ENCODE assay signal across 27 cellular contexts in the genomic region with DNA sequence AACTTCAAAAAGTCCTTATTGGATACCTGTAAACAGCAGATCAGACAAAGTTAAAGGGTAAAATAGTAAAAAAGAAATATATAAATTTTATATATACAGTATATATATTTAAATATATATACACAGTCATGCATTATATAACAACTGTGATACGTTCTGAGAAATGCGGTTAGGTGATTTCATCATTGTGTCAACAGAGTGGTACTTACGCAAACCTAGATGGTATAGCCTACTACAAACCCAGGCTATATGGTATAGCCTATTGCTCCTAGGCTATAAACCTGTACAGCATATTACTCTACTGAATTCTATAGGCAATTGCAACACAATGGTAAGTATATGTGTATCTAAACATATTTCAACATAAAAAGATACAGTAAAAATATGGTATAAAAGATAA.
"Had no signal": no experiment of that assay in that cellular context is flagged by ENCODE, and none has a peak within 500 bp of the region (broad histone marks: within the 10 kb centered on the region; RNA-seq: fewer than 3 reads in every experiment).

No MANE protein-coding gene starts in this region.

- DNase-seq: activated CD4-positive, alpha-beta T cell treated with anti-CD3 and anti-CD28 coated beads for 36 hours; activated CD4-positive, CD25-positive, alpha-beta regulatory T cell; activated CD8-positive, alpha-beta memory T cell treated with anti-CD3 and anti-CD28 coated beads, Interleukin-2, amount 10 ng/mL, durations not matched to agents 7 days and 5 days; activated CD8-positive, alpha-beta T cell treated with anti-CD3 and anti-CD28 coated beads, Interleukin-2, amount 10 ng/mL, durations not matched to agents 7 days and 5 days; activated naive CD8-positive, alpha-beta T cell treated with anti-CD3 and anti-CD28 coated beads, Interleukin-2, amount 50 U/mL, for 24 hours; activated T-cell treated with anti-CD3 and anti-CD28 coated beads, Interleukin-2, amount 50 U/mL, for 48 hours; amygdala; esophagus squamous epithelium; left lung; lower lobe of right lung; mesenchymal stem cell; naive thymus-derived CD8-positive, alpha-beta T cell; nucleus accumbens; psoas muscle; stimulated activated CD4-positive, alpha-beta T cell treated with anti-CD3 and anti-CD28 coated beads, Interleukin-1b, Interleukin-23, amount 100 ng/mL, for 48 hours; stimulated activated CD4-positive, alpha-beta T cell treated with anti-CD3 and anti-CD28 coated beads, Interleukin-4, amount 100 ng/mL, for 4 hours; stimulated activated CD8-positive, alpha-beta memory T cell treated with anti-CD3 and anti-CD28 coated beads, Interleukin-4, amount 100 ng/mL, for 48 hours; stimulated activated naive CD8-positive, alpha-beta T cell treated with anti-CD3 and anti-CD28 coated beads, Interleukin-15, amount 100 ng/mL, for 72 hours; substantia nigra; uterus had no signal

- H3K9me3 Mint-ChIP-seq: activated T-helper 2 cell treated with anti-CD3 and anti-CD28 coated beads, Interferon-gamma antibody, Interleukin-2, Interleukin-4, amounts not matched to agents 10 μg/mL and 5 μg/mL and 100 μg/mL, durations not matched to agents 14 hours and 24 hours and 36 hours; dendritic cell treated with granulocyte-macrophage colony-stimulating factor and Interleukin-4, amounts not matched to agents 40 ng/mL and 50 ng/mL, for 4 days; stimulated activated memory B cell treated with anti-CD40 and anti-IgM and Interleukin-4, amounts not matched to agents 10 μg/mL and 1 μg/mL and 100 μg/mL, for 72 hours had no signal

- H3K27me3 Mint-ChIP-seq: activated CD4-positive, alpha-beta T cell treated with anti-CD3 and anti-CD28 coated beads for 36 hours; activated CD8-positive, alpha-beta memory T cell treated with anti-CD3 and anti-CD28 coated beads, Interleukin-2, amount 10 ng/mL, durations not matched to agents 7 days and 5 days; activated naive CD4-positive, alpha-beta T cell treated with anti-CD3 and anti-CD28 coated beads, Interleukin-2, amount 50 U/mL, for 24 hours; activated naive CD8-positive, alpha-beta T cell treated with anti-CD3 and anti-CD28 coated beads, Interleukin-2, amount 50 U/mL, for 24 hours; central memory CD8-positive, alpha-beta T cell; dendritic cell treated with granulocyte-macrophage colony-stimulating factor and Interleukin-4, amounts not matched to agents 40 ng/mL and 50 ng/mL, for 4 days; stimulated activated memory B cell treated with anti-CD40 and anti-IgM and Interleukin-4, amounts not matched to agents 10 μg/mL and 1 μg/mL and 100 μg/mL, for 72 hours; stimulated activated naive CD8-positive, alpha-beta T cell treated with anti-CD3 and anti-CD28 coated beads, Interleukin-15, amount 100 ng/mL, for 72 hours; type B pancreatic cell had no signal

- H3K27ac Mint-ChIP-seq: activated CD4-positive, alpha-beta T cell treated with anti-CD3 and anti-CD28 coated beads for 36 hours; activated CD8-positive, alpha-beta memory T cell treated with anti-CD3 and anti-CD28 coated beads, Interleukin-2, amount 10 ng/mL, durations not matched to agents 7 days and 5 days; activated CD8-positive, alpha-beta T cell treated with anti-CD3 and anti-CD28 coated beads, Interleukin-2, amount 10 ng/mL, durations not matched to agents 7 days and 5 days; activated naive CD4-positive, alpha-beta T cell treated with anti-CD3 and anti-CD28 coated beads, Interleukin-2, amount 50 U/mL, for 24 hours; activated naive CD8-positive, alpha-beta T cell treated with anti-CD3 and anti-CD28 coated beads, Interleukin-2, amount 50 U/mL, for 24 hours; activated T-helper 2 cell treated with anti-CD3 and anti-CD28 coated beads, Interferon-gamma antibody, Interleukin-2, Interleukin-4, amounts not matched to agents 10 μg/mL and 5 μg/mL and 100 μg/mL, durations not matched to agents 14 hours and 24 hours and 36 hours; dendritic cell treated with granulocyte-macrophage colony-stimulating factor and Interleukin-4, amounts not matched to agents 40 ng/mL and 50 ng/mL, for 4 days; naive thymus-derived CD8-positive, alpha-beta T cell; stimulated activated memory B cell treated with anti-CD40 and anti-IgM and Interleukin-4, amounts not matched to agents 10 μg/mL and 1 μg/mL and 100 μg/mL, for 72 hours; stimulated activated naive CD8-positive, alpha-beta T cell treated with anti-CD3 and anti-CD28 coated beads, Interleukin-15, amount 100 ng/mL, for 72 hours; type B pancreatic cell had no signal

- H3K4me1 Mint-ChIP-seq: activated CD4-positive, alpha-beta T cell treated with anti-CD3 and anti-CD28 coated beads for 36 hours; activated CD8-positive, alpha-beta memory T cell treated with anti-CD3 and anti-CD28 coated beads, Interleukin-2, amount 10 ng/mL, durations not matched to agents 7 days and 5 days; activated naive CD4-positive, alpha-beta T cell treated with anti-CD3 and anti-CD28 coated beads, Interleukin-2, amount 50 U/mL, for 24 hours; activated naive CD8-positive, alpha-beta T cell treated with anti-CD3 and anti-CD28 coated beads, Interleukin-2, amount 50 U/mL, for 24 hours; central memory CD8-positive, alpha-beta T cell; naive thymus-derived CD8-positive, alpha-beta T cell; neural crest cell; stimulated activated memory B cell treated with anti-CD40 and anti-IgM and Interleukin-4, amounts not matched to agents 10 μg/mL and 1 μg/mL and 100 μg/mL, for 72 hours; stimulated activated naive CD8-positive, alpha-beta T cell treated with anti-CD3 and anti-CD28 coated beads, Interleukin-15, amount 100 ng/mL, for 72 hours had no signal

- H3K36me3 Mint-ChIP-seq: activated CD8-positive, alpha-beta memory T cell treated with anti-CD3 and anti-CD28 coated beads, Interleukin-2, amount 10 ng/mL, durations not matched to agents 7 days and 5 days; activated naive CD4-positive, alpha-beta T cell treated with anti-CD3 and anti-CD28 coated beads, Interleukin-2, amount 50 U/mL, for 24 hours; naive thymus-derived CD8-positive, alpha-beta T cell; stimulated activated memory B cell treated with anti-CD40 and anti-IgM and Interleukin-4, amounts not matched to agents 10 μg/mL and 1 μg/mL and 100 μg/mL, for 72 hours; type B pancreatic cell had no signal

- H3K4me3 Mint-ChIP-seq: activated CD4-positive, alpha-beta T cell treated with anti-CD3 and anti-CD28 coated beads for 36 hours; activated CD8-positive, alpha-beta memory T cell treated with anti-CD3 and anti-CD28 coated beads, Interleukin-2, amount 10 ng/mL, durations not matched to agents 7 days and 5 days; activated CD8-positive, alpha-beta T cell treated with anti-CD3 and anti-CD28 coated beads, Interleukin-2, amount 10 ng/mL, durations not matched to agents 7 days and 5 days; activated naive CD4-positive, alpha-beta T cell treated with anti-CD3 and anti-CD28 coated beads, Interleukin-2, amount 50 U/mL, for 24 hours; activated naive CD8-positive, alpha-beta T cell treated with anti-CD3 and anti-CD28 coated beads, Interleukin-2, amount 50 U/mL, for 24 hours; central memory CD8-positive, alpha-beta T cell; dendritic cell treated with granulocyte-macrophage colony-stimulating factor and Interleukin-4, amounts not matched to agents 40 ng/mL and 50 ng/mL, for 4 days; naive thymus-derived CD8-positive, alpha-beta T cell; neural crest cell; stimulated activated memory B cell treated with anti-CD40 and anti-IgM and Interleukin-4, amounts not matched to agents 10 μg/mL and 1 μg/mL and 100 μg/mL, for 72 hours; stimulated activated naive CD8-positive, alpha-beta T cell treated with anti-CD3 and anti-CD28 coated beads, Interleukin-15, amount 100 ng/mL, for 72 hours; type B pancreatic cell had no signal

- ATAC-seq: activated CD4-positive, alpha-beta T cell treated with anti-CD3 and anti-CD28 coated beads for 36 hours; activated CD8-positive, alpha-beta memory T cell treated with anti-CD3 and anti-CD28 coated beads, Interleukin-2, amount 10 ng/mL, durations not matched to agents 7 days and 5 days; activated CD8-positive, alpha-beta T cell treated with anti-CD3 and anti-CD28 coated beads, Interleukin-2, amount 10 ng/mL, durations not matched to agents 7 days and 5 days; activated naive CD8-positive, alpha-beta T cell treated with anti-CD3 and anti-CD28 coated beads, Interleukin-2, amount 50 U/mL, for 24 hours; left lung; lower lobe of right lung; naive thymus-derived CD8-positive, alpha-beta T cell; psoas muscle; stimulated activated memory B cell treated with anti-CD40 and anti-IgM and Interleukin-4, amounts not matched to agents 10 μg/mL and 1 μg/mL and 100 μg/mL, for 72 hours; stimulated activated naive CD8-positive, alpha-beta T cell treated with anti-CD3 and anti-CD28 coated beads, Interleukin-15, amount 100 ng/mL, for 72 hours had no signal
